25 cellular contexts compared by ENCODE assay signal in the genomic region with DNA sequence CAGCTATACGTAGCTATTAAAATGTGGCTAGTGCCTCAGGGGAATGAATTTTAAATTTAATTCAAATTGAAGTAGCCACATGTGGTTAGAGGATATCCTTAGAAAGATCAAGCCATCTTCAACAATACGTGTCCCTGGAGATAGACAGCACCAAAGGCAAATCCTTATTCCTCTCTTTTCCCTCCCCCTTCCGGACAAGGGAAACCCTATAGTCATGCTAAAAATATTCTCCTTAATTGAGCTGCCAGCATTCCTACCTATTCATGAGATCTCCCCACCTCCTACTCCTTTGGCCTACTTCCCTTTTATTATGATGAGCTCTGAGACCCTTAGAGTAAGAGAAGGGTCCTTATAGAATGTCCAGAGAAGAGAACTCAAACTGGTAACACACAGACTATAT. TPM values are rescaled to one million over a fixed set of nuclear protein-coding genes. Genes with fewer than 3 reads are reported as not detected.
DNase-seq lines count a peak whose midpoint lies in the region; ATAC-seq and TF ChIP-seq lines count a peak whose summit lies in the region.
"Had no signal": no experiment of that assay in that cellular context is flagged by ENCODE, and none has a peak within 500 bp of the region (broad histone marks: within the 10 kb centered on the region; RNA-seq: fewer than 3 reads in every experiment).

No MANE protein-coding gene starts in this region.

- H3K4me3 Mint-ChIP-seq in activated naive CD4-positive, alpha-beta T cell treated with anti-CD3 and anti-CD28 coated beads for 36 hours: no peak overlapping the region
- H3K4me3 Mint-ChIP-seq in activated naive CD8-positive, alpha-beta T cell treated with anti-CD3 and anti-CD28 coated beads for 36 hours: peak overlapping the region; percentile 32
- H3K4me3 Mint-ChIP-seq: brain had no signal

- H3K36me3 ChIP-seq in KOPT-K1 (ENCODE audit: insufficient read depth, low read length): peaks cover 100% of the 10 kb centered on the region
- peaks cover 95% of the 10 kb centered on the region for H3K36me3 ChIP-seq in neutrophil
- H3K36me3 ChIP-seq: transverse colon had no signal

- peak overlapping the region; percentile 85 for H3K27ac Mint-ChIP-seq in activated naive CD4-positive, alpha-beta T cell treated with anti-CD3 and anti-CD28 coated beads for 36 hours
- H3K27ac Mint-ChIP-seq in activated naive CD4-positive, alpha-beta T cell treated with anti-CD3 and anti-CD28 coated beads, Interleukin-2, amount 50 U/mL, for 72 hours: peak overlapping the region in 1 of 2 donors; percentile 100
- H3K27ac Mint-ChIP-seq in activated naive CD8-positive, alpha-beta T cell treated with anti-CD3 and anti-CD28 coated beads for 36 hours: peak overlapping the region; percentile 99
- H3K27ac Mint-ChIP-seq: brain had no signal

- no peaks in the 10 kb centered on the region for H3K9me3 Mint-ChIP-seq in activated naive CD4-positive, alpha-beta T cell treated with anti-CD3 and anti-CD28 coated beads for 36 hours
- H3K9me3 Mint-ChIP-seq in activated naive CD4-positive, alpha-beta T cell treated with anti-CD3 and anti-CD28 coated beads, Interleukin-2, amount 50 U/mL, for 72 hours: peaks cover 0 to 5% of the 10 kb centered on the region in 2 donors
- peaks cover 14% of the 10 kb centered on the region for H3K9me3 Mint-ChIP-seq in activated naive CD8-positive, alpha-beta T cell treated with anti-CD3 and anti-CD28 coated beads for 36 hours

- ATAC-seq in activated naive CD4-positive, alpha-beta T cell treated with anti-CD3 and anti-CD28 coated beads, Interleukin-2, amount 50 U/mL, for 72 hours: no peak
- no peak for ATAC-seq in GM19351 (IDR thresholded peaks at IDR 0.05; ENCODE audit: unreplicated experiment)
- ATAC-seq: left ventricle myocardium superior, mucosa of descending colon had no signal

- intact Hi-C loops in activated naive CD4-positive, alpha-beta T cell treated with anti-CD3 and anti-CD28 coated beads for 36 hours (cut with micrococcal nuclease): no loop called here

- H3K27ac ChIP-seq in KOPT-K1 (ENCODE audit: low read depth, low read length, poor library complexity, severe bottlenecking): peak overlapping the region; percentile 57
- peak overlapping the region; percentile 97 for H3K27ac ChIP-seq in neutrophil

- H3K4me3 ChIP-seq in neutrophil (ENCODE audit: low read depth in 1 of 2, low read length in 1 of 2): no peak overlapping the region
- H3K4me3 ChIP-seq: mucosa of descending colon, Peyer's patch, transverse colon had no signal

- DNase-seq in activated naive CD4-positive, alpha-beta T cell treated with anti-CD3 and anti-CD28 coated beads for 36 hours: no peak
- DNase-seq in activated naive CD4-positive, alpha-beta T cell treated with anti-CD3 and anti-CD28 coated beads, Interleukin-2, amount 50 U/mL, for 72 hours (ENCODE audit: low spot score in 2 of 2): no peak
- DNase-seq in activated naive CD8-positive, alpha-beta T cell treated with anti-CD3 and anti-CD28 coated beads for 36 hours: no peak
- DNase-seq in AG08396 (ENCODE audit: low spot score) (no peak), germinal center (ENCODE audit: low spot score) (no peak)
- DNase-seq: activated CD8-positive, alpha-beta memory T cell treated with anti-CD3 and anti-CD28 coated beads, Interleukin-2, amount 50 U/mL, for 4 hours; head of caudate nucleus; left ventricle myocardium superior; mucosa of descending colon; NCI-H1105 treated with DMSO at 0.1 percent for 48 hours; NCI-H2081; NK-92 treated with Interleukin-12 subunit alpha and Interleukin-12 subunit beta, amount 100 ng/mL, for 24 hours; Peyer's patch; stimulated activated CD4-positive, alpha-beta T cell treated with anti-CD3 and anti-CD28 coated beads, Interleukin-2, amount 100 ng/mL, for 24 hours; stimulated activated naive CD4-positive, alpha-beta T cell; T1000; transverse colon had no signal

- H3K4me1 Mint-ChIP-seq in activated naive CD4-positive, alpha-beta T cell treated with anti-CD3 and anti-CD28 coated beads for 36 hours (ENCODE audit: low read depth): peaks cover 97% of the 10 kb centered on the region
- H3K4me1 Mint-ChIP-seq in activated naive CD8-positive, alpha-beta T cell treated with anti-CD3 and anti-CD28 coated beads for 36 hours: peaks cover 97% of the 10 kb centered on the region
- H3K4me1 Mint-ChIP-seq: brain had no signal

- H3K36me3 Mint-ChIP-seq in activated naive CD4-positive, alpha-beta T cell treated with anti-CD3 and anti-CD28 coated beads for 36 hours (ENCODE audit: low read depth): peaks cover 84% of the 10 kb centered on the region
- H3K36me3 Mint-ChIP-seq in activated naive CD4-positive, alpha-beta T cell treated with anti-CD3 and anti-CD28 coated beads, Interleukin-2, amount 50 U/mL, for 72 hours: peaks cover 61 to 99% of the 10 kb centered on the region in 2 donors
- H3K36me3 Mint-ChIP-seq in activated naive CD8-positive, alpha-beta T cell treated with anti-CD3 and anti-CD28 coated beads for 36 hours: peaks cover 97% of the 10 kb centered on the region
- H3K36me3 Mint-ChIP-seq: brain had no signal

- H3K27me3 ChIP-seq in neutrophil: no peaks in the 10 kb centered on the region
- H3K27me3 ChIP-seq: Peyer's patch, transverse colon had no signal

- H3K4me1 ChIP-seq in neutrophil (ENCODE audit: control insufficient read depth in 1 of 2, insufficient read depth in 1 of 2, low read depth in 1 of 2, low read length in 1 of 2): peaks cover 97 to 98% of the 10 kb centered on the region in 2 experiments

- TF ChIP-seq CTCF in neutrophil (IDR thresholded peaks at IDR 0.05): no peak

- CTCF ChIA-PET in activated naive CD4-positive, alpha-beta T cell treated with anti-CD3 and anti-CD28 coated beads for 36 hours (lab: Charles Lee): interaction anchor here (0.6 to 18.8 kb wide), 5 partner anchors 11 to 103 kb away, joined by 6 to 281 read pairs (median 8); a partner anchor contains a TSS

- H3K27me3 Mint-ChIP-seq in activated naive CD4-positive, alpha-beta T cell treated with anti-CD3 and anti-CD28 coated beads for 36 hours (ENCODE audit: low read depth): no peaks in the 10 kb centered on the region
- H3K27me3 Mint-ChIP-seq in activated naive CD8-positive, alpha-beta T cell treated with anti-CD3 and anti-CD28 coated beads for 36 hours: no peaks in the 10 kb centered on the region

- H3K9me3 ChIP-seq in KOPT-K1 (ENCODE audit: insufficient read depth, low read length, poor library complexity, severe bottlenecking) (peaks cover 5% of the 10 kb centered on the region), neutrophil (peaks cover 3% of the 10 kb centered on the region)
- H3K9me3 ChIP-seq: mucosa of descending colon, Peyer's patch, transverse colon had no signal

RNA-seq across cellular contexts. Expression of a gene that starts 11.0 kb away (rescaled TPM):
- total RNA-seq in activated naive CD4-positive, alpha-beta T cell treated with anti-CD3 and anti-CD28 coated beads for 36 hours: 100 to 1,000 TPM; 115 to 122 TPM
- total RNA-seq in activated naive CD4-positive, alpha-beta T cell treated with anti-CD3 and anti-CD28 coated beads, Interleukin-2, amount 50 U/mL, for 72 hours: 100 to 1,000 TPM; 173 to 194 TPM
- 100 to 1,000 TPM; 192 to 199 TPM for total RNA-seq in activated naive CD8-positive, alpha-beta T cell treated with anti-CD3 and anti-CD28 coated beads for 36 hours
- total RNA-seq: Daoy, pulmonary artery endothelial cell had no signal

RNA-seq across cellular contexts. Expression of a gene that starts 53.7 kb away (rescaled TPM):
- total RNA-seq in activated naive CD4-positive, alpha-beta T cell treated with anti-CD3 and anti-CD28 coated beads for 36 hours: not detected
- not detected for total RNA-seq in activated naive CD4-positive, alpha-beta T cell treated with anti-CD3 and anti-CD28 coated beads, Interleukin-2, amount 50 U/mL, for 72 hours
- total RNA-seq in activated naive CD8-positive, alpha-beta T cell treated with anti-CD3 and anti-CD28 coated beads for 36 hours: not detected
- total RNA-seq: Daoy, left ventricle myocardium superior, mucosa of descending colon, Peyer's patch, pulmonary artery endothelial cell, SK-MEL-5, skeletal muscle tissue had no signal
